Comparison of ENCODE assay signal across 25 cellular contexts in genomic region chr19:57290970-57291369, GRCh38.
"Had no signal": no experiment of that assay in that cellular context is flagged by ENCODE, and none has a peak within 500 bp of the region (broad histone marks: within the 10 kb centered on the region; RNA-seq: fewer than 3 reads in every experiment).

No MANE protein-coding gene starts in this region.

- H3K27me3 ChIP-seq: dorsolateral prefrontal cortex, esophagus squamous epithelium, left lung, pancreas, suprapubic skin, thyroid gland, upper lobe of left lung, uterus had no signal

- H3K4me1 ChIP-seq: left lung, lower lobe of right lung, pancreas, suprapubic skin, thyroid gland, upper lobe of left lung, uterus had no signal

- FAIRE-seq: keratinocyte, pancreas had no signal

- H3K27ac Mint-ChIP-seq: immature natural killer cell; nephron; stimulated activated effector memory CD8-positive, alpha-beta T cell treated with anti-CD3 and anti-CD28 coated beads, Interleukin-12 subunit alpha, Interleukin-12 subunit beta, amount 100 ng/mL, for 72 hours had no signal

- ATAC-seq: left lung; lower lobe of right lung; pancreas; right cardiac atrium; stimulated activated effector memory CD8-positive, alpha-beta T cell treated with anti-CD3 and anti-CD28 coated beads, Interleukin-12 subunit alpha, Interleukin-12 subunit beta, amount 100 ng/mL, for 72 hours; stimulated activated naive CD8-positive, alpha-beta T cell treated with anti-CD3 and anti-CD28 coated beads, Interleukin-15, Interleukin-2, amounts not matched to agents 100 U/mL and 50 U/mL, for 24 hours had no signal

- H3K4me3 ChIP-seq: dorsolateral prefrontal cortex, esophagus squamous epithelium, left lung, lower lobe of right lung, pancreas, smooth muscle cell, suprapubic skin, thyroid gland, upper lobe of left lung, uterus had no signal

- H3K27ac ChIP-seq: dorsolateral prefrontal cortex, esophagus squamous epithelium, left lung, lower lobe of right lung, pancreas, suprapubic skin, thyroid gland, upper lobe of left lung, uterus had no signal

- H3K9me3 ChIP-seq: pancreas, suprapubic skin, thyroid gland had no signal

- H3K4me3 Mint-ChIP-seq: immature natural killer cell; nephron; stimulated activated effector memory CD8-positive, alpha-beta T cell treated with anti-CD3 and anti-CD28 coated beads, Interleukin-12 subunit alpha, Interleukin-12 subunit beta, amount 100 ng/mL, for 72 hours had no signal

- H3K27me3 Mint-ChIP-seq: progenitor cell of endocrine pancreas had no signal

- DNase-seq: cortex of kidney; dorsolateral prefrontal cortex; effector memory CD4-positive, alpha-beta T cell; esophagus squamous epithelium; foreskin fibroblast; immature natural killer cell; left lung; lower lobe of right lung; mesenchymal stem cell; midbrain; occipital lobe; pancreas; right cardiac atrium; stimulated activated CD4-positive, alpha-beta T cell treated with anti-CD3 and anti-CD28 coated beads, Interleukin-2, amount 100 ng/mL, for 48 hours; stimulated activated CD8-positive, alpha-beta memory T cell treated with anti-CD3 and anti-CD28 coated beads, Interleukin-4, amount 100 ng/mL, for 48 hours; stimulated activated naive CD8-positive, alpha-beta T cell treated with anti-CD3 and anti-CD28 coated beads, Interleukin-15, Interleukin-2, amounts not matched to agents 100 U/mL and 50 U/mL, for 24 hours; thyroid gland; upper lobe of left lung; uterus had no signal

- H3K4me2 ChIP-seq: smooth muscle cell had no signal

- H3K36me3 Mint-ChIP-seq: stimulated activated effector memory CD8-positive, alpha-beta T cell treated with anti-CD3 and anti-CD28 coated beads, Interleukin-12 subunit alpha, Interleukin-12 subunit beta, amount 100 ng/mL, for 72 hours had no signal

- H3K4me1 Mint-ChIP-seq: nephron had no signal
